Comparison of ENCODE assay signal across 25 cellular contexts in the genomic region with DNA sequence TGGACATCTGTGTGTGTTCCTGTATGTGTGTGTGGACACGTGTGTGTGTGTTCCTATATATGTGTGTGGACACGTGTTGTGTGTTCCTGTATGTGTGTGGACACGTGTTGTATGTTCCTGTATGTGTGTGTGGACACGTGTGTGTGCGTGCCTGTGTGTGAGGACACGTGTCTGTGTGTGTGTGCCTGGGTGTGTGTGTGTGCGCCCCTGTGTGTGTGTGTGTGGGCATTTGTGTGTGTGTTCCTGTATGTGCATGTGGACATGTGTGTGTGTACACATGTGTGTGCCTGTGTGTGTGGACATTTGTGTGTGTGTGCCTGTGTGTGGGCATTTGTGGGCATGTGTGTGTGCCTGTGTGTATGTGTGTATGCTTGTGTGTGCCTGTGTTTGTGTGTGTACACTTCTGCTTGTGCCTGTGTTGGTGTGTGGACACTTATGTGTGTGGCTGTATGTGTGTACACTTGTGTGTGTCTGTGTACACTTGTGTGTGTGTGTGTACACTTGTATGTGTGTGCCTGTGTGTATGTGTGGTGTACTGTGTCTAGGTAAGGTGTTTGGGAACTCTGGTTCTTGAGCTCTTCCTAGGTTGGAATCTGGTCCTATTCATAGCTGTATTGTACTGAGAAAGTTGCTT. TPM values are rescaled to one million over a fixed set of nuclear protein-coding genes. Genes with fewer than 3 reads are reported as not detected.
A peak's percentile ranks its signal among the peaks of the same experiment; 100 is the strongest.
DNase-seq lines count a peak whose midpoint lies in the region; ATAC-seq, FAIRE-seq and TF ChIP-seq lines count a peak whose summit lies in the region.
"Had no signal": no experiment of that assay in that cellular context is flagged by ENCODE, and none has a peak within 500 bp of the region (broad histone marks: within the 10 kb centered on the region; RNA-seq: fewer than 3 reads in every experiment).

No MANE protein-coding gene starts in this region.

- H4K91ac ChIP-seq in trophoblast cell (ENCODE audit: low read depth, low read length), result no peak overlapping the region

- H4K8ac ChIP-seq in trophoblast cell (ENCODE audit: low read depth, low read length), result no peak overlapping the region

- no peaks in the 10 kb centered on the region for H3K36me3 ChIP-seq in BLaER1
- H3K36me3 ChIP-seq in GM12878 (ENCODE audit: control insufficient read depth in 2 of 2, insufficient read depth in 2 of 2, low read length in 1 of 2), result no peaks in the 10 kb centered on the region
- H3K36me3 ChIP-seq in trophoblast cell (ENCODE audit: control insufficient read depth in 1 of 2, insufficient read depth in 2 of 2, low read length in 2 of 2), result no peaks in the 10 kb centered on the region
- H3K36me3 ChIP-seq: BE2C had no signal

- no peak overlapping the region for H2BK12ac ChIP-seq in trophoblast cell (ENCODE audit: low read length)

- intact Hi-C loops in GM12878 (cut with micrococcal nuclease; ENCODE audit: unreplicated experiment), result no loop called here

- H3K4ac ChIP-seq in trophoblast cell (ENCODE audit: low read depth, low read length), result no peak overlapping the region

- peaks cover 34% of the 10 kb centered on the region for H3K27me3 ChIP-seq in BLaER1
- peaks cover 3 to 4% of the 10 kb centered on the region in 2 experiments for H3K27me3 ChIP-seq in GM12878 (replicated peaks in 1 of 2; ENCODE audit: control insufficient read depth in 2 of 2, insufficient read depth in 2 of 2, low read length in 1 of 2)
- H3K27me3 ChIP-seq in trophoblast cell (ENCODE audit: insufficient read depth, low read length), result peaks cover 30% of the 10 kb centered on the region

- no peak for TF ChIP-seq POLR2A in GM12878 (IDR thresholded peaks at IDR 0.05; ENCODE audit: low read depth, low read length)

- DNase-seq in GM12878 (ENCODE audit: low read depth, low spot score) (no peak), endothelial cell (ENCODE audit: low spot score) (no peak), trophoblast cell (no peak), amygdala (lab: John Stamatoyannopoulos, UW) (no peak), DMS53 (lab: John Stamatoyannopoulos, UW) (no peak)
- DNase-seq: ACHN; BE2C; Caco-2; CD4-positive, alpha-beta T cell; DMS79; GDM1; HCEC 1CT; HFFc6; IMR-90; Karpas-422; KBM-7 had no signal

- no peaks in the 10 kb centered on the region for H3K79me1 ChIP-seq in trophoblast cell (ENCODE audit: low read length)

- no peak overlapping the region for H2BK120ac ChIP-seq in trophoblast cell (ENCODE audit: insufficient read depth, low read length, poor library complexity)

- CTCF ChIA-PET in GM12878 (lab: Yijun Ruan, JAX), result no interaction called here

- BruUV-seq in GM12878 (replicated peaks; lab: Mats Ljungman, UMichigan), result no TSS peak

- H3K36me3 Mint-ChIP-seq in endothelial cell (ENCODE audit: low read depth, unreplicated experiment), result no peaks in the 10 kb centered on the region

- no peak overlapping the region for H3K27ac ChIP-seq in BLaER1
- no peak overlapping the region for H3K27ac ChIP-seq in GM12878 (ENCODE audit: control insufficient read depth, insufficient read depth)
- H3K27ac ChIP-seq in trophoblast cell (ENCODE audit: low read depth, low read length), result no peak overlapping the region
- H3K27ac ChIP-seq: C4-2B, GM23248 had no signal

- H2BK5ac ChIP-seq in trophoblast cell (ENCODE audit: low read depth, low read length, poor library complexity), result no peak overlapping the region

- H3K79me2 ChIP-seq in GM12878 (ENCODE audit: control insufficient read depth, insufficient read depth, low read length) (no peaks in the 10 kb centered on the region), trophoblast cell (ENCODE audit: control insufficient read depth, insufficient read depth, low read length, poor library complexity) (no peaks in the 10 kb centered on the region)

- no peak overlapping the region for H2AK5ac ChIP-seq in trophoblast cell (ENCODE audit: low read length)

- WGBS in GM12878 (ENCODE audit: insufficient coverage, insufficient replicate concordance, low lambda C conversion rate, missing lambda C conversion rate), result 30% methylated on average over 7 of the region's 7 CpGs
- no CpG with 5 or more reads among the region's 7 CpGs for WGBS in trophoblast cell (ENCODE audit: extremely low coverage, insufficient coverage, insufficient read length)

- no peak overlapping the region for H3K14ac ChIP-seq in trophoblast cell (ENCODE audit: low read length)

- H3K27ac Mint-ChIP-seq in endothelial cell (ENCODE audit: unreplicated experiment), result no peak overlapping the region
- H3K27ac Mint-ChIP-seq: CD4-positive, alpha-beta T cell; HFFc6 had no signal

- H3K4me1 ChIP-seq in BLaER1 (peaks cover 12% of the 10 kb centered on the region), GM12878 (ENCODE audit: control insufficient read depth, insufficient read depth, low read length) (no peaks in the 10 kb centered on the region), trophoblast cell (ENCODE audit: control insufficient read depth in 1 of 2, insufficient read depth in 2 of 2, low read length in 2 of 2) (no peaks in the 10 kb centered on the region)
- H3K4me1 ChIP-seq: BE2C, Caco-2 had no signal

- H3K4me1 Mint-ChIP-seq in endothelial cell (ENCODE audit: unreplicated experiment), result peaks cover 16% of the 10 kb centered on the region

- peaks cover 19% of the 10 kb centered on the region for H3K27me3 Mint-ChIP-seq in endothelial cell (ENCODE audit: unreplicated experiment)

- no peaks in the 10 kb centered on the region for H3K9me3 Mint-ChIP-seq in endothelial cell (ENCODE audit: unreplicated experiment)
- H3K9me3 Mint-ChIP-seq: CD4-positive, alpha-beta T cell; HFFc6 had no signal

- no peak for ATAC-seq in GM12878
- ATAC-seq in GM19324 (IDR thresholded peaks at IDR 0.05; ENCODE audit: low FRiP score, unreplicated experiment), result no peak

- SMC1A ChIA-PET in GM12878 (lab: Charles Lee; ENCODE audit: uncharacterized antibody, unreplicated experiment), result no interaction called here

- H3K18ac ChIP-seq in trophoblast cell (ENCODE audit: low read length), result no peak overlapping the region

- no peak for TF ChIP-seq EP300 in GM12878 (IDR thresholded peaks at IDR 0.05; ENCODE audit: borderline replicate concordance in 1 of 2, control insufficient read depth in 1 of 2, low read depth in 2 of 2, low read length in 2 of 2)

- H3K9me3 ChIP-seq in BLaER1 (no peaks in the 10 kb centered on the region), GM12878 (replicated peaks; ENCODE audit: control insufficient read depth, insufficient read depth, low read length) (no peaks in the 10 kb centered on the region), trophoblast cell (ENCODE audit: insufficient read depth, low read depth, low read length) (peaks cover 7% of the 10 kb centered on the region)
- H3K9me3 ChIP-seq: BE2C, Caco-2 had no signal

- no peak overlapping the region for H3K9ac ChIP-seq in BLaER1
- no peak overlapping the region for H3K9ac ChIP-seq in GM12878 (ENCODE audit: control insufficient read depth, insufficient read depth, low read length)
- no peak overlapping the region for H3K9ac ChIP-seq in trophoblast cell (ENCODE audit: low read length)
- H3K9ac ChIP-seq: GM23248 had no signal

- H3K4me3 ChIP-seq in BLaER1 (no peak overlapping the region), GM12878 (no peak overlapping the region), trophoblast cell (ENCODE audit: low read depth, low read length) (peak overlapping the region; percentile 51)
- H3K4me3 ChIP-seq: GM23248 had no signal

- peak overlapping the region; percentile 4 for H3K4me3 Mint-ChIP-seq in endothelial cell (ENCODE audit: unreplicated experiment)
- H3K4me3 Mint-ChIP-seq: CD4-positive, alpha-beta T cell; HFFc6 had no signal

- POLR2A ChIA-PET in GM12878 (lab: Charles Lee), result no interaction called here

- H4K20me1 ChIP-seq in BLaER1, result no peaks in the 10 kb centered on the region
- no peaks in the 10 kb centered on the region for H4K20me1 ChIP-seq in GM12878 (ENCODE audit: control insufficient read depth, insufficient read depth)

- in situ Hi-C loops in GM12878 (cut with MboI), result no loop called here

- no peak for TF ChIP-seq RAD21 in GM12878 (IDR thresholded peaks at IDR 0.05; ENCODE audit: insufficient read depth, low read depth, low read length)

- no peak overlapping the region for H2AFZ ChIP-seq in GM12878 (ENCODE audit: control insufficient read depth, low read depth, low read length)
- H2AFZ ChIP-seq in trophoblast cell (ENCODE audit: insufficient read depth, low read length, poor library complexity), result no peak overlapping the region
- H2AFZ ChIP-seq: GM23248 had no signal

- no peak for FAIRE-seq in GM12878 (lab: Jason Lieb, UNC)
- FAIRE-seq: D721Med, H54 had no signal

- peak overlapping the region; percentile 55 for H3K23ac ChIP-seq in trophoblast cell (ENCODE audit: low read length)

- H4K12ac ChIP-seq in trophoblast cell (ENCODE audit: low read depth, low read length), result no peak overlapping the region

- TF ChIP-seq CTCF in GM12878 (IDR thresholded peaks at IDR 0.05 in 2 of 3, conservative IDR thresholded peaks at IDR 0.05 in 1 of 3; ENCODE audit: control insufficient read depth in 2 of 3, extremely low read depth in 1 of 3, insufficient read depth in 1 of 3, low read depth in 3 of 3, low read length in 3 of 3), result no peak
- no peak for TF ChIP-seq CTCF in endothelial cell (IDR thresholded peaks at IDR 0.05; ENCODE audit: unreplicated experiment)

- RAD21 ChIA-PET in GM12878 (lab: Charles Lee; ENCODE audit: unreplicated experiment), result no interaction called here

- H3K4me2 ChIP-seq in BLaER1 (peak overlapping the region; percentile 34), GM12878 (ENCODE audit: control insufficient read depth, insufficient read depth) (no peak overlapping the region), trophoblast cell (ENCODE audit: low read length) (no peak overlapping the region)

TF ChIP-seq in GM12878, 131 proteins besides CTCF, POLR2A, EP300 and RAD21 (continues in another document):
- TF ChIP-seq SUPT20H (IDR thresholded peaks at IDR 0.05; ENCODE audit: borderline replicate concordance, control insufficient read depth, low read depth, low read length), result no peak

RNA-seq across cellular contexts. Expression of gene IGSF21, which starts 3.7 kb away (rescaled TPM):
- total RNA-seq in GM12878 (2013; cell fraction: nucleolus; rRNA removed), result 1.9 and 2.7 TPM in 2 replicates
- total RNA-seq in GM12878 (2014; rRNA removed) (not detected in 2 replicates), GM12878 (2014; rRNA removed; fragmentation: Illumina TruSeq; extraction: Trizol) (not detected in 2 replicates), GM12878 (2021) (not detected in 2 replicates), endothelial cell (ENCODE audit: unreplicated experiment) (4.4 TPM)
- polyA plus RNA-seq in GM12878 (2011; ENCODE audit: low read depth), result 0.16 TPM
- polyA plus RNA-seq in GM12878 (2011; rRNA removed) (0.29 and 0.49 TPM in 2 replicates), GM12878 (2014; fragmentation: Illumina TruSeq; extraction: Trizol) (not detected in 2 replicates), GM12878 (2014; fragmentation: Nextera tagmentation; extraction: Ambion mirVana) (under 1 TPM in 1 of 2 experiments, not detected in 1; 0.03 TPM), GM12878 (2014; rRNA removed) (0.11 TPM in 1 of 2 replicates, not detected in the other), GM12878 (2016; fragmentation: Nextera tagmentation; extraction: Ambion mirVana) (not detected)
- 0.72 and 0.99 TPM in 2 replicates for polyA plus RNA-seq in GM12878 (2011; cell fraction: cytosol; rRNA removed)
- polyA plus RNA-seq in GM12878 (2011; cell fraction: nucleus; rRNA removed), result 0.85 and 1.5 TPM in 2 replicates
- polyA plus RNA-seq in GM12878 (2012), result 0.30 and 0.51 TPM in 2 replicates
- polyA minus RNA-seq in GM12878 (2011; rRNA and poly(A)+ RNA removed), result 0.37 and 1.6 TPM in 2 replicates
- polyA minus RNA-seq in GM12878 (2011; cell fraction: cytosol; rRNA and poly(A)+ RNA removed), result not detected in 2 replicates
- polyA minus RNA-seq in GM12878 (2011; cell fraction: nucleus; rRNA and poly(A)+ RNA removed), result 0.36 TPM in 1 of 2 replicates, not detected in the other
- 0.15 and 0.27 TPM in 2 replicates for polyA plus RNA-seq in trophoblast cell (2013)
- total RNA-seq: A172; Caco-2; CD4-positive, alpha-beta T cell; Daoy; GM23248; HFFc6; HT-29; IMR-90 had no signal
- polyA plus RNA-seq: GM23248, IMR-90 had no signal
